In the genomic region with DNA sequence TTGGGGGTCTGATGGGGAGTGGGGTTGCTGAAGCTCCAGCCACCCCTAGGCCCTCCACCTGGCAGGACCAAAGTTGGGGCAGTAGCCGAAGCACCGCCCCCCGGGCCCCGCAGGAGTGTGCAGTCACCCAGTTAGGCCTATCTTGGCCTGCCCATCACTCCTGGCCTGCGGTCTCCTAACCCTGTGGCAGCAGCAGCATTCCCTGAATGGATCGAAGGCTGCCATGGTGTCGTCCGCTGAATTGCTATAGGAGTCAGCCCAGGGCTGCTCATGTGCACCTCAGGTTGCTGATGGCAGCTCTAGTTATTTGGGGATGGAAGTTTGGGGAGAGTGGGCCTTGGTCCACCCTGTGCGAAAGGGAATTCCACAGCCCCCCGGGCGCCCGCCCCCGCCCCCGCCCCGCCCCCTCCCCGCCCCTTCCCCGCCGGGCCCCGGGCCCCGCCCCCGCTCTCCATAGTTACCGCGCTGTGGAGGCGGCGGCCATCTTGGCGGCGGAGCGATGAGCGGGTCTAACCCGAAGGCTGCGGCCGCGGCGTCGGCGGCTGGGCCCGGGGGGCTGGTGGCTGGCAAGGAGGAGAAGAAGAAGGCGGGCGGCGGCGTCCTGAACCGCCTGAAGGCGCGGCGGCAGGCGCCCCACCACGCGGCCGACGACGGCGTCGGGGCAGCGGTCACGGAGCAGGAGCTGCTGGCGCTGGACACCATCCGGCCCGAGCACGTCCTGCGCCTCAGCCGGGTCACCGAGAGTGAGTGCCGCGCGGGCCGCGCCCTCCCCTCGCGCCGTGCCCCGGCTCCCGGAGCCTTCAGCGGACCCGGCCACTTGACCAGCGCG, we compare ENCODE assay signal across 8 cellular contexts. TPM values are rescaled to one million over a fixed set of nuclear protein-coding genes. Genes with fewer than 3 reads are reported as not detected.
DNase-seq lines count a peak whose midpoint lies in the region; ATAC-seq, FAIRE-seq and TF ChIP-seq lines count a peak whose summit lies in the region.

A gene (plus strand): TSS at position 483 of the 829 bp plus-strand sequence. CDS start 17 bp downstream, at position 500.

- no peak for FAIRE-seq in kidney (lab: Jason Lieb, UNC)

- TF ChIP-seq CTCF in GM10266 (IDR thresholded peaks at IDR 0.05; ENCODE audit: control insufficient read depth, insufficient read depth, low read depth, missing control alignments): no peak
- no peak for TF ChIP-seq CTCF in kidney (IDR thresholded peaks at IDR 0.05; ENCODE audit: borderline replicate concordance, extremely low read depth, insufficient read depth)

- H3K4me1 ChIP-seq in kidney (ENCODE audit: control insufficient read depth in 1 of 2, insufficient read depth in 1 of 2, low read depth in 1 of 2, low read length in 2 of 2): peaks cover 14 to 17% of the 10 kb centered on the region in 2 donors

- intact Hi-C loops in kidney (cut with DNase I): loop anchor here (10.0 kb wide), 2 partner anchors 65 to 125 kb away; a partner anchor contains a TSS

- H3K4me3 ChIP-seq in kidney (ENCODE audit: low read length in 2 of 2): peak within 1 kb of the TSS; percentile 65 to 80

- no peaks in the 10 kb centered on the region for H3K9me3 ChIP-seq in kidney (ENCODE audit: control insufficient read depth in 1 of 2, low read length in 2 of 2)

- peaks cover 4 to 19% of the 10 kb centered on the region in 2 donors for H3K36me3 ChIP-seq in kidney (ENCODE audit: control insufficient read depth in 1 of 2, insufficient read depth in 2 of 2, low read length in 2 of 2)

- peak; percentile 71 for ATAC-seq in HG02571 (IDR thresholded peaks at IDR 0.05; ENCODE audit: unreplicated experiment)
- peak; percentile 81 to 87 for ATAC-seq in activated CD4-positive, CD25-positive, alpha-beta regulatory T cell treated with anti-CD3 and anti-CD28 coated beads, Interleukin-2, amount 50 U/mL, for 24 hours
- no peak for ATAC-seq in GM18870 (IDR thresholded peaks at IDR 0.05; ENCODE audit: unreplicated experiment)

- H3K27ac ChIP-seq in kidney (ENCODE audit: low read depth in 2 of 2, low read length in 2 of 2): peak within 1 kb of the TSS; percentile 69 to 83

- peak within 1 kb of the TSS; percentile 37 to 56 for H3K9ac ChIP-seq in kidney (ENCODE audit: low read length in 2 of 2)

- DNase-seq in GM10266 (ENCODE audit: extremely low spot score) (peak; percentile 92), NCI-H2029 (lab: John Stamatoyannopoulos, UW) (peak; percentile 25), kidney (peak; percentile 90)
- peak; percentile 67 for DNase-seq in central memory CD4-positive, alpha-beta T cell
- peak; percentile 58 to 71 for DNase-seq in stimulated activated CD4-positive, alpha-beta T cell treated with anti-CD3 and anti-CD28 coated beads, Interleukin-15, amount 100 ng/mL, for 1 hour (ENCODE audit: low read depth in 1 of 2, low spot score in 1 of 2)

RNA-seq across cellular contexts. Expression of the gene that starts here (rescaled TPM):
- 44.5 TPM for total RNA-seq in kidney
- polyA plus RNA-seq in kidney (ENCODE audit: insufficient read depth, low read depth, low replicate concordance): 29.4 TPM

Comparison
In these comparisons a context has a peak if more than half of its experiments do, and no peak if none do; other contexts are left out.
1. DNase-seq: peak in every context shown above with its lines; median percentile 92 in GM10266; 90 in kidney; 67 in central memory CD4-positive, alpha-beta T cell; 64 in stimulated activated CD4-positive, alpha-beta T cell treated with anti-CD3 and anti-CD28 coated beads, Interleukin-15, amount 100 ng/mL, for 1 hour; 25 in NCI-H2029.